In the genomic region with DNA sequence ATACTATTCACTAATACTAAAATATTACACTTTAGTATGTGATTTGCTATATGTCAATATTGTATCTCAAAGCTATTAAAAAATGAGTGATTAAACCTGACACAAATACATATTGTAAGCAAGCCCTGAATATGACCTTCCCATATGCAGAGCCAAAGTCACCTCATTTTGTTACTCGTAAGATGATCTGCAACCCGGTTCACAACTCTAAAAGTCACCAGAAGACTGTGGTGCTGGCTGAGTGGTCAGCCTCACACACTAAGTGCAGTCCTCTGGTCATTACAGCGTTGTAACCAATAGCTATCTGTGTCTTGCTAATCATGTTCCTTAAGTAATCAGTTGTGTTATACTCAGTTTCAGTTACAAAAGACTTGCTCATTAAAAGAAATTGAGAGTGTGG, we compare ENCODE assay signal across 32 cellular contexts.
"Had no signal": no experiment of that assay in that cellular context is flagged by ENCODE, and none has a peak within 500 bp of the region (broad histone marks: within the 10 kb centered on the region; RNA-seq: fewer than 3 reads in every experiment).

No MANE protein-coding gene starts in this region.

- H3K79me2 ChIP-seq: parathyroid adenoma had no signal

- H3K4me2 ChIP-seq: smooth muscle cell had no signal

- H3K27me3 ChIP-seq: neutrophil, ovary, right lobe of liver, sigmoid colon, spleen, suprapubic skin, testis, tibial artery, transverse colon, upper lobe of right lung, uterus had no signal

- H3K4me3 Mint-ChIP-seq: naive B cell; naive thymus-derived CD8-positive, alpha-beta T cell; natural killer cell treated with Interleukin-12 subunit alpha and Interleukin-12 subunit beta and Interleukin-15 and Interleukin-18, amount 100 ng/mL, for 72 hours; nephron progenitor cell; neural crest cell; stimulated activated memory B cell treated with anti-CD40 and anti-IgM and Interleukin-4, amounts not matched to agents 10 μg/mL and 1 μg/mL and 100 μg/mL, for 72 hours; stimulated activated naive CD8-positive, alpha-beta T cell treated with anti-CD3 and anti-CD28 coated beads, Interleukin-15, amount 100 ng/mL, for 72 hours; type B pancreatic cell had no signal

- H3K4me1 ChIP-seq: prostate gland, right lobe of liver, sigmoid colon, spleen, suprapubic skin, transverse colon, upper lobe of right lung, uterus had no signal

- H3K27ac ChIP-seq: neutrophil, ovary, parathyroid adenoma, prostate gland, right lobe of liver, sigmoid colon, spleen, suprapubic skin, testis, tibial artery, transverse colon, upper lobe of right lung, uterus had no signal

- H3K27me3 Mint-ChIP-seq: naive B cell; naive thymus-derived CD8-positive, alpha-beta T cell; natural killer cell treated with Interleukin-12 subunit alpha and Interleukin-12 subunit beta and Interleukin-15 and Interleukin-18, amount 100 ng/mL, for 72 hours; stimulated activated memory B cell treated with anti-CD40 and anti-IgM and Interleukin-4, amounts not matched to agents 10 μg/mL and 1 μg/mL and 100 μg/mL, for 72 hours; stimulated activated naive CD8-positive, alpha-beta T cell treated with anti-CD3 and anti-CD28 coated beads, Interleukin-15, amount 100 ng/mL, for 72 hours; type B pancreatic cell had no signal

- ATAC-seq: naive thymus-derived CD8-positive, alpha-beta T cell; natural killer cell treated with Interleukin-12 subunit alpha and Interleukin-12 subunit beta and Interleukin-15 and Interleukin-18, amount 100 ng/mL, for 72 hours; right cardiac atrium; right lobe of liver; stimulated activated memory B cell treated with anti-CD40 and anti-IgM and Interleukin-4, amounts not matched to agents 10 μg/mL and 1 μg/mL and 100 μg/mL, for 72 hours; stimulated activated naive CD8-positive, alpha-beta T cell treated with anti-CD3 and anti-CD28 coated beads, Interleukin-15, amount 100 ng/mL, for 72 hours; stimulated activated naive CD8-positive, alpha-beta T cell treated with anti-CD3 and anti-CD28 coated beads, Interleukin-15, Interleukin-2, amounts not matched to agents 100 U/mL and 50 U/mL, for 24 hours; upper lobe of right lung had no signal

- H3K4me1 Mint-ChIP-seq: naive B cell; nephron progenitor cell; neural crest cell; stimulated activated memory B cell treated with anti-CD40 and anti-IgM and Interleukin-4, amounts not matched to agents 10 μg/mL and 1 μg/mL and 100 μg/mL, for 72 hours; stimulated activated naive CD8-positive, alpha-beta T cell treated with anti-CD3 and anti-CD28 coated beads, Interleukin-15, amount 100 ng/mL, for 72 hours had no signal

- H2AFZ ChIP-seq: parathyroid adenoma had no signal

- H3K27ac Mint-ChIP-seq: naive B cell; naive thymus-derived CD8-positive, alpha-beta T cell; natural killer cell treated with Interleukin-12 subunit alpha and Interleukin-12 subunit beta and Interleukin-15 and Interleukin-18, amount 100 ng/mL, for 72 hours; nephron progenitor cell; stimulated activated memory B cell treated with anti-CD40 and anti-IgM and Interleukin-4, amounts not matched to agents 10 μg/mL and 1 μg/mL and 100 μg/mL, for 72 hours; stimulated activated naive CD8-positive, alpha-beta T cell treated with anti-CD3 and anti-CD28 coated beads, Interleukin-15, amount 100 ng/mL, for 72 hours; type B pancreatic cell had no signal

- H3K36me3 Mint-ChIP-seq: natural killer cell treated with Interleukin-12 subunit alpha and Interleukin-12 subunit beta and Interleukin-15 and Interleukin-18, amount 100 ng/mL, for 72 hours had no signal

- H3K9ac ChIP-seq: parathyroid adenoma had no signal

- DNase-seq: naive B cell; naive thymus-derived CD8-positive, alpha-beta T cell; nephron progenitor cell; nucleus accumbens; ovary; right cardiac atrium; right lobe of liver; sigmoid colon; spleen; stimulated activated CD4-positive, alpha-beta T cell treated with anti-CD3 and anti-CD28 coated beads, Interleukin-12 subunit alpha, Interleukin-12 subunit beta, amount 100 ng/mL, for 4 hours; stimulated activated CD4-positive, alpha-beta T cell treated with anti-CD3 and anti-CD28 coated beads, Interleukin-1b, Interleukin-23, amount 100 ng/mL, for 48 hours; stimulated activated CD4-positive, alpha-beta T cell treated with anti-CD3 and anti-CD28 coated beads, Interleukin-4, amount 100 ng/mL, for 1 hour; stimulated activated CD4-positive, alpha-beta T cell treated with anti-CD3 and anti-CD28 coated beads, Interleukin-4, amount 100 ng/mL, for 4 hours; stimulated activated CD8-positive, alpha-beta memory T cell treated with anti-CD3 and anti-CD28 coated beads, Interleukin-4, amount 100 ng/mL, for 48 hours; stimulated activated naive CD4-positive, alpha-beta T cell; stimulated activated naive CD8-positive, alpha-beta T cell treated with anti-CD3 and anti-CD28 coated beads, Interleukin-15, amount 100 ng/mL, for 72 hours; stimulated activated naive CD8-positive, alpha-beta T cell treated with anti-CD3 and anti-CD28 coated beads, Interleukin-15, Interleukin-2, amounts not matched to agents 100 U/mL and 50 U/mL, for 24 hours; substantia nigra; testis; tibial artery; transverse colon; upper lobe of right lung; uterus had no signal

- H3K9me3 ChIP-seq: neutrophil, ovary, prostate gland, right lobe of liver, sigmoid colon, spleen, suprapubic skin, testis, tibial artery, transverse colon, upper lobe of right lung, uterus had no signal

- H3K4me3 ChIP-seq: ovary, prostate gland, right lobe of liver, sigmoid colon, smooth muscle cell, spleen, suprapubic skin, testis, tibial artery, transverse colon, upper lobe of right lung, uterus had no signal

- H3K9me3 Mint-ChIP-seq: natural killer cell treated with Interleukin-12 subunit alpha and Interleukin-12 subunit beta and Interleukin-15 and Interleukin-18, amount 100 ng/mL, for 72 hours; neural crest cell; type B pancreatic cell had no signal

- H3K36me3 ChIP-seq: neutrophil, ovary, prostate gland, right lobe of liver, sigmoid colon, suprapubic skin, upper lobe of right lung, uterus had no signal
